1 cellular context compared by ENCODE assay signal in genomic region chr16:11099672-11100195, GRCh38.
TF ChIP-seq lines count a peak whose summit lies in the region.

No MANE protein-coding gene starts in this region.

TF ChIP-seq in GM23338, 12 proteins besides CTCF, POLR2A, EP300 and RAD21 (continued from another document):
- TF ChIP-seq ZNF462 (CRISPR knock-in tag; IDR thresholded peaks at IDR 0.05) (no peak), JUNB (IDR thresholded peaks at IDR 0.05; ENCODE audit: unreplicated experiment) (no peak), REST (IDR thresholded peaks at IDR 0.05; ENCODE audit: unreplicated experiment) (no peak), ZNF331 (CRISPR knock-in tag; IDR thresholded peaks at IDR 0.05; ENCODE audit: low read depth) (no peak), EZH2phosphoT487 (IDR thresholded peaks at IDR 0.05; ENCODE audit: unreplicated experiment) (no peak), POLR2AphosphoS5 (IDR thresholded peaks at IDR 0.05; ENCODE audit: low read depth) (no peak), NANOG (IDR thresholded peaks at IDR 0.05; ENCODE audit: borderline replicate concordance) (no peak), STAT1 (IDR thresholded peaks at IDR 0.05; ENCODE audit: unreplicated experiment) (no peak), CREB1 (CRISPR knock-in tag; IDR thresholded peaks at IDR 0.05; ENCODE audit: low read depth) (no peak)
